ENCODE assay signal across 2 cellular contexts in genomic region chr16:751152-752007, GRCh38.
TF ChIP-seq lines count a peak whose summit lies in the region.

No MANE protein-coding gene starts in this region.

TF ChIP-seq in GM23338, 12 proteins besides CTCF, POLR2A, EP300 and RAD21 (continued from another document):
- TF ChIP-seq EZH2 (IDR thresholded peaks at IDR 0.05; ENCODE audit: low read depth, unreplicated experiment) (no peak), JUNB (IDR thresholded peaks at IDR 0.05; ENCODE audit: unreplicated experiment) (no peak), ZNF114 (CRISPR knock-in tag; IDR thresholded peaks at IDR 0.05) (no peak), ZNF462 (CRISPR knock-in tag; IDR thresholded peaks at IDR 0.05) (no peak)
TF ChIP-seq in GM23338: peak in this region for 0.

TF ChIP-seq in WTC11, 78 proteins besides CTCF, POLR2A, EP300 and RAD21 (continued from another document):
- TF ChIP-seq ZNF512 (CRISPR knock-in tag; IDR thresholded peaks at IDR 0.05; ENCODE audit: borderline replicate concordance) (no peak), NFATC4 (CRISPR knock-in tag; IDR thresholded peaks at IDR 0.05) (no peak), ZSCAN18 (CRISPR knock-in tag; IDR thresholded peaks at IDR 0.05) (no peak), MAX (CRISPR knock-in tag; IDR thresholded peaks at IDR 0.05) (no peak), ZBTB21 (CRISPR knock-in tag; IDR thresholded peaks at IDR 0.05; ENCODE audit: borderline replicate concordance) (no peak), JAZF1 (CRISPR knock-in tag; IDR thresholded peaks at IDR 0.05) (no peak), ZNF416 (CRISPR knock-in tag; IDR thresholded peaks at IDR 0.05) (no peak)
- TF ChIP-seq, protein P1, sequence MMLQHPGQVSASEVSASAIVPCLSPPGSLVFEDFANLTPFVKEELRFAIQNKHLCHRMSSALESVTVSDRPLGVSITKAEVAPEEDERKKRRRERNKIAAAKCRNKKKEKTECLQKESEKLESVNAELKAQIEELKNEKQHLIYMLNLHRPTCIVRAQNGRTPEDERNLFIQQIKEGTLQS (CRISPR knock-in tag; conservative IDR thresholded peaks at IDR 0.05): no peak
TF ChIP-seq in WTC11: peak in this region for 0.
